In the genomic region with DNA sequence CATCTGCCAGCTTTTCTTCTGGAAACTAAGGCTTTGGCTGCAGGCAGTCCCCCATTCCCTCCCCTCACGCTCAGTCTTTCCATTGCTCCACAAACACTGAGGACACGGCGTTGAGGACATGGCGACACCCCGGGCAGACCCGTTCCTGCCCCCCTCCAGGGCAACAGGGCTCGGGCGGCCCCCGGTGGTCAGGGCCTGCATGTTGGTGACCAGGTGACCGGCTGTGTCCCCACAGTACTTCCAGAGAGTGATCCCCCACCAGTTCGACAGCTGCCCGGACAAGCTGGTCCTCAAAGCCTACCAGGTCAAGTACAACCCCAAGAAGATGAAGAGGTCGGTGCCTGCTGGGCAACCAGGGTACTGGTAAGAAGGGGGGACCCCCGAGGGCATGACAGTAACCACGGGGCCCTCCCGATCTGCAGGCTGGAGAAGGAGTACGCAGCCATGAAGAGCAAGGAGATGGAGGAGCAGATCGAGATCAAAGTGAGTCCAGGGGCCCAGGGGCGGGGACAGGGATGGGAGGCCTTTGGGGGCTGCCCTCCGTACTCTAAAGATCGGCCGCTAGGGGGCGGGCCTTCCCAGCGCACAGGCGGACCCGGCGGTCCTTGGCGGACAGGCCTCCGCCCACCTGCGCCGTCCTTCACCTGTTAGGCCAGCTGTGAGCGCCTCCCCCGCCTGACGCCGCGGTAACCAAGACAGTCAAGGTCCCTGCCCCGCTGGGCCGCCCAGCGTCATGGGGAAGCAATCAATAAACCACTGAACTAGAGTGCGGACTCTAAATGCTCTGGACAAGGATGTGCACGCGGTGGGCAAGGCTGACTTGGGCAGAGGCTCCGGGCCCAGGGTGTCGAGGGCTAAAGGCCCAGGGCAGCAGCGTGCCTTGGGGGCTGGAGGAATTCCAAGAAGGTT, we compare ENCODE assay signal across 8 cellular contexts. TPM values are rescaled to one million over a fixed set of nuclear protein-coding genes. Genes with fewer than 3 reads are reported as not detected.
DNase-seq lines count a peak whose midpoint lies in the region; ATAC-seq, FAIRE-seq and TF ChIP-seq lines count a peak whose summit lies in the region.

No MANE protein-coding gene starts in this region.

- H3K4me1 ChIP-seq in endothelial cell of umbilical vein (ENCODE audit: control insufficient read depth, extremely low read depth, insufficient read depth, low read length), result no peaks in the 10 kb centered on the region

- H4K20me1 ChIP-seq in endothelial cell of umbilical vein (replicated peaks; ENCODE audit: control insufficient read depth, extremely low read depth, insufficient read depth, low read length), result no peaks in the 10 kb centered on the region

- no peaks in the 10 kb centered on the region for H3K36me3 ChIP-seq in endothelial cell of umbilical vein (ENCODE audit: control insufficient read depth in 2 of 2, extremely low read depth in 1 of 2, insufficient read depth in 2 of 2, low read length in 2 of 2)

- no peak overlapping the region for H2AFZ ChIP-seq in endothelial cell of umbilical vein (ENCODE audit: low read depth, low read length)

- H3K27ac Mint-ChIP-seq in CD4-positive, alpha-beta T cell, result no peak overlapping the region

- no peak overlapping the region for H3K4me3 Mint-ChIP-seq in CD4-positive, alpha-beta T cell

- no peaks in the 10 kb centered on the region for H3K4me1 Mint-ChIP-seq in CD4-positive, alpha-beta T cell (ENCODE audit: low read depth)

- CTCF ChIA-PET in CD4-positive, alpha-beta T cell (lab: Charles Lee), result interaction anchor here (0.6 to 1.2 kb wide), 4 partner anchors 16 to 76 kb away, joined by 3 to 4 read pairs (median 4); a partner anchor contains a TSS
- CTCF ChIA-PET in endothelial cell of umbilical vein (lab: Charles Lee), result interaction anchor here (0.6 to 3.1 kb wide), 18 partner anchors 9 to 416 kb away, joined by 3 to 12 read pairs (median 6); a partner anchor contains a TSS

- H3K9ac ChIP-seq in endothelial cell of umbilical vein (replicated peaks; ENCODE audit: extremely low read depth, insufficient read depth, low read length), result no peak overlapping the region

- H3K27me3 Mint-ChIP-seq in CD4-positive, alpha-beta T cell, result peaks cover 3% of the 10 kb centered on the region

- H3K4me2 ChIP-seq in endothelial cell of umbilical vein (ENCODE audit: insufficient read depth, low read length), result no peak overlapping the region

- FAIRE-seq in endothelial cell of umbilical vein (lab: Jason Lieb, UNC), result peak; percentile 15

- TF ChIP-seq CTCF in CD4-positive, alpha-beta T cell (IDR thresholded peaks at IDR 0.05), result peak; percentile 92
- peak; percentile 63 to 92 for TF ChIP-seq CTCF in endothelial cell of umbilical vein (IDR thresholded peaks at IDR 0.05; ENCODE audit: extremely low read depth in 1 of 2, insufficient read depth in 1 of 2, low read depth in 1 of 2, low read length in 2 of 2)

- POLR2A ChIA-PET in CD4-positive, alpha-beta T cell (lab: Charles Lee), result no interaction called here
- POLR2A ChIA-PET in endothelial cell of umbilical vein (lab: Charles Lee), result no interaction called here

- no peak for TF ChIP-seq POLR2A in endothelial cell of umbilical vein (IDR thresholded peaks at IDR 0.05; ENCODE audit: low read depth, low read length)

- intact Hi-C loops in CD4-positive, alpha-beta T cell (cut with DNase I, micrococcal nuclease), result loop anchor here (1.0 to 2.0 kb wide), 2 partner anchors 72 kb away; no protein-coding TSS in a partner anchor
- intact Hi-C loops in endothelial cell of umbilical vein (cut with micrococcal nuclease), result loop anchor here (1.0 to 5.0 kb wide), 4 partner anchors 50 to 400 kb away; a partner anchor contains a TSS

- ATAC-seq in CD4-positive, alpha-beta T cell (ENCODE audit: poor library complexity), result peak; percentile 72
- no peak for ATAC-seq in HG02759 (IDR thresholded peaks at IDR 0.05; ENCODE audit: unreplicated experiment)

- H3K79me2 ChIP-seq in endothelial cell of umbilical vein (ENCODE audit: control insufficient read depth, insufficient read depth, low read length), result no peaks in the 10 kb centered on the region

- H3K4me3 ChIP-seq in endothelial cell of umbilical vein (replicated peaks in 1 of 3; ENCODE audit: insufficient read depth in 1 of 3, low read depth in 1 of 3, low read length in 3 of 3), result no peak overlapping the region

- no peaks in the 10 kb centered on the region for H3K36me3 Mint-ChIP-seq in CD4-positive, alpha-beta T cell (ENCODE audit: low read depth)

- no peaks in the 10 kb centered on the region for H3K27me3 ChIP-seq in CD4-positive, alpha-beta T cell (ENCODE audit: control insufficient read depth, insufficient read depth, low read length)
- H3K27me3 ChIP-seq in endothelial cell of umbilical vein (ENCODE audit: control insufficient read depth in 2 of 2, insufficient read depth in 2 of 2, low read length in 2 of 2), result no peaks in the 10 kb centered on the region

- no peaks in the 10 kb centered on the region for H3K9me1 ChIP-seq in endothelial cell of umbilical vein (replicated peaks; ENCODE audit: control insufficient read depth, extremely low read depth, insufficient read depth, low read length)

- BruUV-seq in endothelial cell of umbilical vein (replicated peaks; lab: Mats Ljungman, UMichigan), result no TSS peak

- DNase-seq in CD4-positive, alpha-beta T cell, result peak; percentile 45 to 75 (median 54)
- peak; percentile 80 for DNase-seq in HK-2 (ENCODE audit: unreplicated experiment)
- peak; percentile 36 to 43 for DNase-seq in NOMO-1 (lab: John Stamatoyannopoulos, UW; ENCODE audit: unreplicated experiment in 2 of 2)
- peak; percentile 71 for DNase-seq in activated CD8-positive, alpha-beta memory T cell treated with anti-CD3 and anti-CD28 coated beads, Interleukin-2, amount 50 U/mL, for 4 hours
- peak; percentile 49 for DNase-seq in endothelial cell of umbilical vein (ENCODE audit: low read depth, low spot score)
- peak; percentile 45 for DNase-seq in myocyte (ENCODE audit: low read depth)
- DNase-seq in stimulated activated naive CD4-positive, alpha-beta T cell treated with Interleukin-2 at 50 U/mL for 16 hours (lab: John Stamatoyannopoulos, UW), result peak; percentile 60

- H3K9me3 Mint-ChIP-seq in CD4-positive, alpha-beta T cell, result no peaks in the 10 kb centered on the region

- no peak overlapping the region for H3K27ac ChIP-seq in CD4-positive, alpha-beta T cell (ENCODE audit: low read depth, low read length)
- no peak overlapping the region for H3K27ac ChIP-seq in endothelial cell of umbilical vein (ENCODE audit: insufficient read depth, low read depth, low read length)

- dilution Hi-C loops in endothelial cell of umbilical vein (cut with MboI; ENCODE audit: extremely low pct_ligation_motif_present, low sequenced_read_pairs), result no loop called here

- H3K9me3 ChIP-seq in CD4-positive, alpha-beta T cell (ENCODE audit: control insufficient read depth, low read length), result no peaks in the 10 kb centered on the region
- H3K9me3 ChIP-seq in endothelial cell of umbilical vein (replicated peaks; ENCODE audit: control insufficient read depth, insufficient read depth, low read length), result no peaks in the 10 kb centered on the region

RNA-seq across cellular contexts. Expression of a gene that starts 21.1 kb away (rescaled TPM):
- total RNA-seq in CD4-positive, alpha-beta T cell, result under 1 TPM; 0.25 to 0.30 TPM
- total RNA-seq in endothelial cell of umbilical vein, result not detected in 2 replicates
- polyA plus RNA-seq in endothelial cell of umbilical vein, result 0.05 TPM in 1 of 2 replicates, not detected in the other
- 0.01 TPM in 1 of 2 replicates, not detected in the other for polyA plus RNA-seq in endothelial cell of umbilical vein (2011; cell fraction: cytosol; rRNA removed)
- 0.03 TPM in 1 of 2 replicates, not detected in the other for polyA plus RNA-seq in endothelial cell of umbilical vein (2011; cell fraction: nucleus; rRNA removed)
- 0.05 TPM in 1 of 2 replicates, not detected in the other for polyA plus RNA-seq in endothelial cell of umbilical vein (2012)
- polyA minus RNA-seq in endothelial cell of umbilical vein, result not detected in 2 replicates
- not detected for polyA minus RNA-seq in endothelial cell of umbilical vein (2011; cell fraction: cytosol; rRNA and poly(A)+ RNA removed)
- polyA minus RNA-seq in endothelial cell of umbilical vein (2011; cell fraction: nucleus; rRNA and poly(A)+ RNA removed), result not detected in 2 replicates
- not detected in 2 replicates for total RNA-seq in myocyte
- 0.05 TPM for polyA plus RNA-seq in myocyte (2012)

RNA-seq across cellular contexts. Expression of a gene that starts 23.1 kb away (rescaled TPM):
- 1 to 10 TPM; 5.2 to 6.0 TPM for total RNA-seq in CD4-positive, alpha-beta T cell
- total RNA-seq in endothelial cell of umbilical vein (13.5 and 18.3 TPM in 2 replicates), myocyte (25.2 and 25.4 TPM in 2 replicates)
- 11.9 and 15.8 TPM in 2 replicates for polyA plus RNA-seq in endothelial cell of umbilical vein
- polyA plus RNA-seq in endothelial cell of umbilical vein (2011; cell fraction: cytosol; rRNA removed), result 9.3 and 10.3 TPM in 2 replicates
- polyA plus RNA-seq in endothelial cell of umbilical vein (2011; cell fraction: nucleus; rRNA removed), result 14.7 and 18.5 TPM in 2 replicates
- polyA plus RNA-seq in endothelial cell of umbilical vein (2012), result 10.3 and 17.7 TPM in 2 replicates
- 14.3 and 23.8 TPM in 2 replicates for polyA minus RNA-seq in endothelial cell of umbilical vein
- 7.0 TPM for polyA minus RNA-seq in endothelial cell of umbilical vein (2011; cell fraction: cytosol; rRNA and poly(A)+ RNA removed)
- polyA minus RNA-seq in endothelial cell of umbilical vein (2011; cell fraction: nucleus; rRNA and poly(A)+ RNA removed), result 8.7 and 9.9 TPM in 2 replicates
- polyA plus RNA-seq in myocyte (2012), result 31.3 TPM

RNA-seq across cellular contexts. Expression of a gene that starts 35.2 kb away (rescaled TPM):
- not detected for total RNA-seq in CD4-positive, alpha-beta T cell
- 1.6 and 1.8 TPM in 2 replicates for total RNA-seq in endothelial cell of umbilical vein
- polyA plus RNA-seq in endothelial cell of umbilical vein, result 1.1 and 1.3 TPM in 2 replicates
- 0.75 and 0.87 TPM in 2 replicates for polyA plus RNA-seq in endothelial cell of umbilical vein (2011; cell fraction: cytosol; rRNA removed)
- polyA plus RNA-seq in endothelial cell of umbilical vein (2011; cell fraction: nucleus; rRNA removed), result 0.71 and 1.2 TPM in 2 replicates
- 2.2 and 2.4 TPM in 2 replicates for polyA plus RNA-seq in endothelial cell of umbilical vein (2012)
- polyA minus RNA-seq in endothelial cell of umbilical vein, result 2.1 and 3.2 TPM in 2 replicates
- 5.0 TPM for polyA minus RNA-seq in endothelial cell of umbilical vein (2011; cell fraction: cytosol; rRNA and poly(A)+ RNA removed)
- polyA minus RNA-seq in endothelial cell of umbilical vein (2011; cell fraction: nucleus; rRNA and poly(A)+ RNA removed), result 0.87 and 1.2 TPM in 2 replicates
- 0.53 and 1.0 TPM in 2 replicates for total RNA-seq in myocyte
- polyA plus RNA-seq in myocyte (2012), result 0.93 TPM

RNA-seq across cellular contexts. Expression of a gene that starts 50.6 kb away (rescaled TPM):
- 10 to 100 TPM; 81.7 to 82.3 TPM for total RNA-seq in CD4-positive, alpha-beta T cell
- total RNA-seq in endothelial cell of umbilical vein, result 31.6 and 36.0 TPM in 2 replicates
- polyA plus RNA-seq in endothelial cell of umbilical vein, result 13.8 and 14.0 TPM in 2 replicates
- polyA plus RNA-seq in endothelial cell of umbilical vein (2011; cell fraction: cytosol; rRNA removed), result 8.8 and 12.6 TPM in 2 replicates
- polyA plus RNA-seq in endothelial cell of umbilical vein (2011; cell fraction: nucleus; rRNA removed), result 45.9 and 51.2 TPM in 2 replicates
- 16.2 and 21.2 TPM in 2 replicates for polyA plus RNA-seq in endothelial cell of umbilical vein (2012)
- polyA minus RNA-seq in endothelial cell of umbilical vein, result 11.8 and 14.7 TPM in 2 replicates
- 15.1 TPM for polyA minus RNA-seq in endothelial cell of umbilical vein (2011; cell fraction: cytosol; rRNA and poly(A)+ RNA removed)
- 16.2 and 23.8 TPM in 2 replicates for polyA minus RNA-seq in endothelial cell of umbilical vein (2011; cell fraction: nucleus; rRNA and poly(A)+ RNA removed)
- 13.1 and 16.0 TPM in 2 replicates for total RNA-seq in myocyte
- polyA plus RNA-seq in myocyte (2012), result 25.3 TPM
